In genomic region chr10:119288574-119289001, GRCh38 we compare ENCODE assay signal across 15 cellular contexts.
DNase-seq lines count a peak whose midpoint lies in the region; ATAC-seq and TF ChIP-seq lines count a peak whose summit lies in the region.
"Had no signal": no experiment of that assay in that cellular context is flagged by ENCODE, and none has a peak within 500 bp of the region (broad histone marks: within the 10 kb centered on the region; RNA-seq: fewer than 3 reads in every experiment).

No MANE protein-coding gene starts in this region.

- H3K4me1 Mint-ChIP-seq in activated naive CD8-positive, alpha-beta T cell treated with anti-CD3 and anti-CD28 coated beads, Interleukin-2, amount 10 ng/mL, durations not matched to agents 7 days and 5 days = peaks cover 67% of the 10 kb centered on the region
- H3K4me1 Mint-ChIP-seq in activated naive CD8-positive, alpha-beta T cell treated with anti-CD3 and anti-CD28 coated beads for 36 hours = peaks cover 77% of the 10 kb centered on the region
- peaks cover 72% of the 10 kb centered on the region for H3K4me1 Mint-ChIP-seq in nephron

- H3K27me3 ChIP-seq in fibroblast of lung (ENCODE audit: control insufficient read depth, insufficient read depth, low read length) = no peaks in the 10 kb centered on the region
- no peaks in the 10 kb centered on the region for H3K27me3 ChIP-seq in upper lobe of left lung
- H3K27me3 ChIP-seq: dorsolateral prefrontal cortex had no signal

- no peak overlapping the region for H3K4me3 ChIP-seq in fibroblast of lung (replicated peaks in 1 of 4; ENCODE audit: control extremely low read depth in 1 of 4, insufficient read depth in 1 of 4, low read depth in 3 of 4, low read length in 4 of 4)
- H3K4me3 ChIP-seq in upper lobe of left lung = no peak overlapping the region
- H3K4me3 ChIP-seq: dorsolateral prefrontal cortex had no signal

- TF ChIP-seq POLR2A in upper lobe of left lung (IDR thresholded peaks at IDR 0.05) = no peak

- H3K9me3 ChIP-seq in fibroblast of lung (ENCODE audit: control insufficient read depth, insufficient read depth, low read depth, low read length) (no peaks in the 10 kb centered on the region), upper lobe of left lung (no peaks in the 10 kb centered on the region)

- no peak for ATAC-seq in activated naive CD8-positive, alpha-beta T cell treated with anti-CD3 and anti-CD28 coated beads, Interleukin-2, amount 10 ng/mL, durations not matched to agents 7 days and 5 days (ENCODE audit: low read depth)
- ATAC-seq in upper lobe of left lung (ENCODE audit: low FRiP score in 2 of 2) = no peak

- DNase-seq in activated naive CD8-positive, alpha-beta T cell treated with anti-CD3 and anti-CD28 coated beads, Interleukin-2, amount 10 ng/mL, durations not matched to agents 7 days and 5 days = no peak
- DNase-seq in activated naive CD8-positive, alpha-beta T cell treated with anti-CD3 and anti-CD28 coated beads for 36 hours = no peak
- no peak for DNase-seq in fibroblast of lung (ENCODE audit: low read depth in 2 of 2)
- DNase-seq in upper lobe of left lung = no peak
- no peak for DNase-seq in NCI-H510A treated with DMSO at 0.1 percent for 48 hours (lab: John Stamatoyannopoulos, UW)
- no peak for DNase-seq in GM20000 (ENCODE audit: low spot score)
- DNase-seq in stimulated activated CD8-positive, alpha-beta memory T cell treated with anti-CD3 and anti-CD28 coated beads, Interleukin-4, amount 100 ng/mL, for 48 hours = no peak
- DNase-seq: dorsolateral prefrontal cortex, KG1, NCI-H1105 treated with DMSO at 0.1 percent for 48 hours, NCI-H2227 treated with DMSO at 0.1 percent for 48 hours, SIG-M5, T-helper 9 cell had no signal

- H4K20me1 ChIP-seq in fibroblast of lung (ENCODE audit: control insufficient read depth, extremely low read depth, insufficient read depth, low read length) = no peaks in the 10 kb centered on the region

- POLR2A ChIA-PET in activated naive CD8-positive, alpha-beta T cell treated with anti-CD3 and anti-CD28 coated beads, Interleukin-2, amount 10 ng/mL, durations not matched to agents 7 days and 5 days (lab: Charles Lee) = interaction anchor here (1.1 to 1.7 kb wide), 5 partner anchors 9 to 20 kb away, joined by 3 to 5 read pairs (median 4); no protein-coding TSS in a partner anchor

- no peak for TF ChIP-seq CTCF in fibroblast of lung (conservative IDR thresholded peaks at IDR 0.05 in 1 of 2, IDR thresholded peaks at IDR 0.05 in 1 of 2; ENCODE audit: low read depth in 1 of 2, low read length in 2 of 2)
- no peak for TF ChIP-seq CTCF in nephron (IDR thresholded peaks at IDR 0.05; ENCODE audit: unreplicated experiment in 3 of 3)
- TF ChIP-seq CTCF in upper lobe of left lung (IDR thresholded peaks at IDR 0.05) = no peak
- TF ChIP-seq CTCF in GM20000 (IDR thresholded peaks at IDR 0.05; ENCODE audit: extremely low read depth, missing control alignments) = no peak

- H3K79me2 ChIP-seq in fibroblast of lung (ENCODE audit: control insufficient read depth, insufficient read depth, low read length) = peaks cover 65% of the 10 kb centered on the region

- no peaks in the 10 kb centered on the region for H3K36me3 ChIP-seq in fibroblast of lung (ENCODE audit: control insufficient read depth, insufficient read depth, low read length)
- H3K36me3 ChIP-seq in upper lobe of left lung = no peaks in the 10 kb centered on the region

- H3K9ac ChIP-seq in fibroblast of lung (ENCODE audit: insufficient read depth, low read length) = no peak overlapping the region

- H3K9me3 Mint-ChIP-seq in activated naive CD8-positive, alpha-beta T cell treated with anti-CD3 and anti-CD28 coated beads, Interleukin-2, amount 10 ng/mL, durations not matched to agents 7 days and 5 days = no peaks in the 10 kb centered on the region
- H3K9me3 Mint-ChIP-seq in activated naive CD8-positive, alpha-beta T cell treated with anti-CD3 and anti-CD28 coated beads for 36 hours = peaks cover 2% of the 10 kb centered on the region
- no peaks in the 10 kb centered on the region for H3K9me3 Mint-ChIP-seq in nephron

- no peak for TF ChIP-seq EP300 in upper lobe of left lung (IDR thresholded peaks at IDR 0.05)

- peak overlapping the region; percentile 23 for H3K27ac ChIP-seq in fibroblast of lung (ENCODE audit: insufficient read depth, low read length)
- H3K27ac ChIP-seq in upper lobe of left lung = peak overlapping the region; percentile 68 to 83 (median 74)

- 40 to 70% methylated on average over 4 to 7 of the region's 7 CpGs for WGBS in upper lobe of left lung, 2 donors

- H3K27me3 Mint-ChIP-seq in activated naive CD8-positive, alpha-beta T cell treated with anti-CD3 and anti-CD28 coated beads, Interleukin-2, amount 10 ng/mL, durations not matched to agents 7 days and 5 days = peaks cover 2% of the 10 kb centered on the region
- no peaks in the 10 kb centered on the region for H3K27me3 Mint-ChIP-seq in activated naive CD8-positive, alpha-beta T cell treated with anti-CD3 and anti-CD28 coated beads for 36 hours
- peaks cover 10% of the 10 kb centered on the region for H3K27me3 Mint-ChIP-seq in nephron (ENCODE audit: low read depth)
- H3K27me3 Mint-ChIP-seq: memory B cell had no signal

- no peaks in the 10 kb centered on the region for H3K36me3 Mint-ChIP-seq in activated naive CD8-positive, alpha-beta T cell treated with anti-CD3 and anti-CD28 coated beads, Interleukin-2, amount 10 ng/mL, durations not matched to agents 7 days and 5 days
- peaks cover 2% of the 10 kb centered on the region for H3K36me3 Mint-ChIP-seq in activated naive CD8-positive, alpha-beta T cell treated with anti-CD3 and anti-CD28 coated beads for 36 hours
- H3K36me3 Mint-ChIP-seq in nephron (ENCODE audit: low read depth) = no peaks in the 10 kb centered on the region

- no peak overlapping the region for H3K4me3 Mint-ChIP-seq in activated naive CD8-positive, alpha-beta T cell treated with anti-CD3 and anti-CD28 coated beads, Interleukin-2, amount 10 ng/mL, durations not matched to agents 7 days and 5 days
- H3K4me3 Mint-ChIP-seq in activated naive CD8-positive, alpha-beta T cell treated with anti-CD3 and anti-CD28 coated beads for 36 hours = no peak overlapping the region
- H3K4me3 Mint-ChIP-seq in nephron = no peak overlapping the region

- H3K4me1 ChIP-seq in fibroblast of lung (ENCODE audit: control insufficient read depth, extremely low read depth, insufficient read depth, low read length) (peaks cover 43% of the 10 kb centered on the region), upper lobe of left lung (peaks cover 64 to 84% (median 76%) of the 10 kb centered on the region in 4 donors)

- H3K27ac Mint-ChIP-seq in activated naive CD8-positive, alpha-beta T cell treated with anti-CD3 and anti-CD28 coated beads, Interleukin-2, amount 10 ng/mL, durations not matched to agents 7 days and 5 days = peak overlapping the region; percentile 12
- H3K27ac Mint-ChIP-seq in activated naive CD8-positive, alpha-beta T cell treated with anti-CD3 and anti-CD28 coated beads for 36 hours = no peak overlapping the region
- H3K27ac Mint-ChIP-seq in nephron = peak overlapping the region; percentile 34 to 41 (median 35)

- H2AFZ ChIP-seq in fibroblast of lung (ENCODE audit: low read length) = no peak overlapping the region

- no peak overlapping the region for H3K4me2 ChIP-seq in fibroblast of lung (ENCODE audit: extremely low read depth, insufficient read depth, low read length)
